8 cellular contexts compared by ENCODE assay signal in the genomic region with DNA sequence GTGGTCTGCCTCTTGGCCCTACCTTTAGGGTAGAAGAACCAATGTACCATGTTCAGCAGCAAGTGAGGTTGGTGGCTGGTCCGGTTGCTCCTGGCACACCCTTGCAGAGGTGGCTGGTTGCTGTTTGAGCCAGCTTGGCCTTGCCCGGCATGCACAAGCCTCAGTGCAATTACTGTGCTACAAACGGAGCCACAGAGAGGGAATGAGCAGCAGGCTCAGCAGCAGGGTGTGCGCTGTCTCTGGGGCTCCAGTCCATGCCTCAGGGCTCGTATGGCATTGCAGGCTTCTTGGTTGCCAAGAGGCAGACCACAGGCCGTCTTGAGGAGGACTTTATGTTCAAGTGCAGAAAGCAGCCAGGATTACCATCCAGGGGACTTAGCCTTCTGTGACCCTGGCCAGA. TPM values are rescaled to one million over a fixed set of nuclear protein-coding genes. Genes with fewer than 3 reads are reported as not detected.
DNase-seq lines count a peak whose midpoint lies in the region; TF ChIP-seq lines count a peak whose summit lies in the region.
"Not testable (repeated sequence)": the region's sequence is repeated elsewhere in the genome, so short reads cannot be mapped to it uniquely, and the experiment has no call there.
"Had no signal": no experiment of that assay in that cellular context is flagged by ENCODE, and none has a peak within 500 bp of the region (broad histone marks: within the 10 kb centered on the region; RNA-seq: fewer than 3 reads in every experiment).

No MANE protein-coding gene starts in this region.

- not testable (repeated sequence) for H4K91ac ChIP-seq in H9 (ENCODE audit: insufficient read length, low read depth, low read length)

- H2BK120ac ChIP-seq in H9 (ENCODE audit: low read depth, low read length, poor library complexity, severe bottlenecking), result not testable (repeated sequence)

- not testable (repeated sequence) for H3K79me2 ChIP-seq in H9 (ENCODE audit: insufficient read depth, low read length)

- H3K9me3 Mint-ChIP-seq in H9, result not testable (repeated sequence)

- not testable (repeated sequence) for H3K79me1 ChIP-seq in H9 (ENCODE audit: insufficient read depth, low read depth, low read length, poor library complexity, severe bottlenecking)

- not testable (repeated sequence) for H3K4me1 ChIP-seq in H9 (ENCODE audit: insufficient read depth, low read length)

- not testable (repeated sequence) for H3K9me3 ChIP-seq in H9 (ENCODE audit: control insufficient read depth, low read depth, low read length)

- not testable (repeated sequence) for H3K27me3 ChIP-seq in H9 (ENCODE audit: insufficient read depth, low read length)

- not testable (repeated sequence) for H2BK20ac ChIP-seq in H9 (ENCODE audit: low read depth, low read length, poor library complexity, severe bottlenecking)

- not testable (repeated sequence) for H3K9ac ChIP-seq in H9 (ENCODE audit: extremely low read depth, insufficient read length, low read length)

- H2AFZ ChIP-seq in H9 (ENCODE audit: low read length), result not testable (repeated sequence)

- H3K18ac ChIP-seq in H9 (ENCODE audit: insufficient read length, low read depth, low read length), result not testable (repeated sequence)

- not testable (repeated sequence) for H3K4me2 ChIP-seq in H9 (ENCODE audit: insufficient read depth, insufficient read length, low read length)

- H4K20me1 ChIP-seq in H9 (ENCODE audit: control insufficient read depth, insufficient read depth, insufficient read length), result not testable (repeated sequence)

- not testable (repeated sequence) for H3K14ac ChIP-seq in H9 (ENCODE audit: insufficient read depth, low read length)

- H2BK5ac ChIP-seq in H9 (ENCODE audit: insufficient read length, low read length), result not testable (repeated sequence)

- H3K4me3 Mint-ChIP-seq in H9, result not testable (repeated sequence)

- not testable (repeated sequence) for H3K4ac ChIP-seq in H9 (ENCODE audit: low read depth, low read length)

- not testable (repeated sequence) for H3K4me1 Mint-ChIP-seq in H9

- not testable (repeated sequence) for H3T11ph ChIP-seq in H9 (ENCODE audit: low read length)

- H4K5ac ChIP-seq in H9 (ENCODE audit: insufficient read length, low read depth, low read length), result not testable (repeated sequence)

- not testable (repeated sequence) for H2BK12ac ChIP-seq in H9 (ENCODE audit: insufficient read length, low read depth, low read length)

- not testable (repeated sequence) for H3K23ac ChIP-seq in H9 (ENCODE audit: insufficient read length, low read depth, low read length)

- H3K36me3 Mint-ChIP-seq in H9 (ENCODE audit: insufficient read depth in 1 of 3, low read depth in 3 of 3), result not testable (repeated sequence)

- DNase-seq in H9 (peak; percentile 2), cerebellum (ENCODE audit: low spot score) (peak; percentile 14), ecto neural progenitor cell (ENCODE audit: low spot score) (peak; percentile 9), islet precursor cell (peak; percentile 28)

- no CpG with 5 or more reads among the region's 6 CpGs for WGBS in H9 (ENCODE audit: extremely low coverage, insufficient read length, low lambda C conversion rate)

- H3K23me2 ChIP-seq in H9 (ENCODE audit: insufficient read length, low read depth, low read length, poor library complexity, severe bottlenecking), result not testable (repeated sequence)

- not testable (repeated sequence) for H3K27ac ChIP-seq in H9 (ENCODE audit: insufficient read length, low read depth, low read length)

- not testable (repeated sequence) for H3K56ac ChIP-seq in H9 (ENCODE audit: insufficient read length, low read depth, low read length)

- TF ChIP-seq CTCF in H9 (conservative IDR thresholded peaks at IDR 0.05), result not testable (repeated sequence)

- H2BK15ac ChIP-seq in H9 (ENCODE audit: low read depth, low read length), result not testable (repeated sequence)

- H2AK5ac ChIP-seq in H9 (ENCODE audit: insufficient read length, low read length), result not testable (repeated sequence)

- not testable (repeated sequence) for H4K8ac ChIP-seq in H9 (replicated peaks; ENCODE audit: insufficient read length, low read depth, low read length)

- not testable (repeated sequence) for H3K27ac Mint-ChIP-seq in H9

- not testable (repeated sequence) for H3K27me3 Mint-ChIP-seq in H9 (ENCODE audit: low read depth)

RNA-seq across cellular contexts. Expression of gene POTEJ, which starts 53.3 kb away (rescaled TPM):
- not detected in 2 replicates for total RNA-seq in H9 (2021)
- total RNA-seq in cerebellum, result 0.45 TPM
- total RNA-seq: A673; CD4-positive, alpha-beta memory T cell; CD4-positive, CD25-positive, alpha-beta regulatory T cell; CD8-positive, alpha-beta memory T cell had no signal
